Comparison of ENCODE assay signal across 2 cellular contexts in genomic region chr3:187293977-187294376, GRCh38.
TF ChIP-seq lines count a peak whose summit lies in the region.

No MANE protein-coding gene starts in this region.

TF ChIP-seq in GM23338, 12 proteins besides CTCF, POLR2A, EP300 and RAD21 (continued from another document):
- TF ChIP-seq, protein P1, sequence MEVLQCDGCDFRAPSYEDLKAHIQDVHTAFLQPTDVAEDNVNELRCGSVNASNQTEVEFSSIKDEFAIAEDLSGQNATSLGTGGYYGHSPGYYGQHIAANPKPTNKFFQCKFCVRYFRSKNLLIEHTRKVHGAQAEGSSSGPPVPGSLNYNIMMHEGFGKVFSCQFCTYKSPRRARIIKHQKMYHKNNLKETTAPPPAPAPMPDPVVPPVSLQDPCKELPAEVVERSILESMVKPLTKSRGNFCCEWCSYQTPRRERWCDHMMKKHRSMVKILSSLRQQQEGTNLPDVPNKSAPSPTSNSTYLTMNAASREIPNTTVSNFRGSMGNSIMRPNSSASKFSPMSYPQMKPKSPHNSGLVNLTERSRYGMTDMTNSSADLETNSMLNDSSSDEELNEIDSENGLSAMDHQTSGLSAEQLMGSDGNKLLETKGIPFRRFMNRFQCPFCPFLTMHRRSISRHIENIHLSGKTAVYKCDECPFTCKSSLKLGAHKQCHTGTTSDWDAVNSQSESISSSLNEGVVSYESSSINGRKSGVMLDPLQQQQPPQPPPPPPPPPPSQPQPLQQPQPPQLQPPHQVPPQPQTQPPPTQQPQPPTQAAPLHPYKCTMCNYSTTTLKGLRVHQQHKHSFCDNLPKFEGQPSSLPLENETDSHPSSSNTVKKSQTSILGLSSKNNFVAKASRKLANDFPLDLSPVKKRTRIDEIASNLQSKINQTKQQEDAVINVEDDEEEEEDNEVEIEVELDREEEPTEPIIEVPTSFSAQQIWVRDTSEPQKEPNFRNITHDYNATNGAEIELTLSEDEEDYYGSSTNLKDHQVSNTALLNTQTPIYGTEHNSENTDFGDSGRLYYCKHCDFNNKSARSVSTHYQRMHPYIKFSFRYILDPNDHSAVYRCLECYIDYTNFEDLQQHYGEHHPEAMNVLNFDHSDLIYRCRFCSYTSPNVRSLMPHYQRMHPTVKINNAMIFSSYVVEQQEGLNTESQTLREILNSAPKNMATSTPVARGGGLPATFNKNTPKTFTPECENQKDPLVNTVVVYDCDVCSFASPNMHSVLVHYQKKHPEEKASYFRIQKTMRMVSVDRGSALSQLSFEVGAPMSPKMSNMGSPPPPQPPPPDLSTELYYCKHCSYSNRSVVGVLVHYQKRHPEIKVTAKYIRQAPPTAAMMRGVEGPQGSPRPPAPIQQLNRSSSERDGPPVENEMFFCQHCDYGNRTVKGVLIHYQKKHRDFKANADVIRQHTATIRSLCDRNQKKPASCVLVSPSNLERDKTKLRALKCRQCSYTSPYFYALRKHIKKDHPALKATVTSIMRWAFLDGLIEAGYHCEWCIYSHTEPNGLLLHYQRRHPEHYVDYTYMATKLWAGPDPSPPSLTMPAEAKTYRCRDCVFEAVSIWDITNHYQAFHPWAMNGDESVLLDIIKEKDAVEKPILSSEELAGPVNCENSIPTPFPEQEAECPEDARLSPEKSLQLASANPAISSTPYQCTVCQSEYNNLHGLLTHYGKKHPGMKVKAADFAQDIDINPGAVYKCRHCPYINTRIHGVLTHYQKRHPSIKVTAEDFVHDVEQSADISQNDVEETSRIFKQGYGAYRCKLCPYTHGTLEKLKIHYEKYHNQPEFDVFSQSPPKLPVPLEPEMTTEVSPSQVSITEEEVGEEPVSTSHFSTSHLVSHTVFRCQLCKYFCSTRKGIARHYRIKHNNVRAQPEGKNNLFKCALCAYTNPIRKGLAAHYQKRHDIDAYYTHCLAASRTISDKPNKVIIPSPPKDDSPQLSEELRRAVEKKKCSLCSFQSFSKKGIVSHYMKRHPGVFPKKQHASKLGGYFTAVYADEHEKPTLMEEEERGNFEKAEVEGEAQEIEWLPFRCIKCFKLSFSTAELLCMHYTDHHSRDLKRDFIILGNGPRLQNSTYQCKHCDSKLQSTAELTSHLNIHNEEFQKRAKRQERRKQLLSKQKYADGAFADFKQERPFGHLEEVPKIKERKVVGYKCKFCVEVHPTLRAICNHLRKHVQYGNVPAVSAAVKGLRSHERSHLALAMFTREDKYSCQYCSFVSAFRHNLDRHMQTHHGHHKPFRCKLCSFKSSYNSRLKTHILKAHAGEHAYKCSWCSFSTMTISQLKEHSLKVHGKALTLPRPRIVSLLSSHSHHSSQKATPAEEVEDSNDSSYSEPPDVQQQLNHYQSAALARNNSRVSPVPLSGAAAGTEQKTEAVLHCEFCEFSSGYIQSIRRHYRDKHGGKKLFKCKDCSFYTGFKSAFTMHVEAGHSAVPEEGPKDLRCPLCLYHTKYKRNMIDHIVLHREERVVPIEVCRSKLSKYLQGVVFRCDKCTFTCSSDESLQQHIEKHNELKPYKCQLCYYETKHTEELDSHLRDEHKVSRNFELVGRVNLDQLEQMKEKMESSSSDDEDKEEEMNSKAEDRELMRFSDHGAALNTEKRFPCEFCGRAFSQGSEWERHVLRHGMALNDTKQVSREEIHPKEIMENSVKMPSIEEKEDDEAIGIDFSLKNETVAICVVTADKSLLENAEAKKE (CRISPR knock-in tag; IDR thresholded peaks at IDR 0.05): no peak
- no peak for TF ChIP-seq EZH2phosphoT487 (IDR thresholded peaks at IDR 0.05; ENCODE audit: unreplicated experiment)
- no peak for TF ChIP-seq ETS1 (IDR thresholded peaks at IDR 0.05)
- no peak for TF ChIP-seq EZH2 (IDR thresholded peaks at IDR 0.05; ENCODE audit: low read depth, unreplicated experiment)
- TF ChIP-seq POLR2AphosphoS5 (IDR thresholded peaks at IDR 0.05; ENCODE audit: low read depth): no peak
- no peak for TF ChIP-seq STAT1 (IDR thresholded peaks at IDR 0.05; ENCODE audit: unreplicated experiment)
- no peak for TF ChIP-seq ZNF331 (CRISPR knock-in tag; IDR thresholded peaks at IDR 0.05; ENCODE audit: low read depth)
- no peak for TF ChIP-seq CREB1 (CRISPR knock-in tag; IDR thresholded peaks at IDR 0.05; ENCODE audit: low read depth)
- TF ChIP-seq ZNF114 (CRISPR knock-in tag; IDR thresholded peaks at IDR 0.05): no peak
- no peak for TF ChIP-seq JUNB (IDR thresholded peaks at IDR 0.05; ENCODE audit: unreplicated experiment)
- TF ChIP-seq, protein P2, sequence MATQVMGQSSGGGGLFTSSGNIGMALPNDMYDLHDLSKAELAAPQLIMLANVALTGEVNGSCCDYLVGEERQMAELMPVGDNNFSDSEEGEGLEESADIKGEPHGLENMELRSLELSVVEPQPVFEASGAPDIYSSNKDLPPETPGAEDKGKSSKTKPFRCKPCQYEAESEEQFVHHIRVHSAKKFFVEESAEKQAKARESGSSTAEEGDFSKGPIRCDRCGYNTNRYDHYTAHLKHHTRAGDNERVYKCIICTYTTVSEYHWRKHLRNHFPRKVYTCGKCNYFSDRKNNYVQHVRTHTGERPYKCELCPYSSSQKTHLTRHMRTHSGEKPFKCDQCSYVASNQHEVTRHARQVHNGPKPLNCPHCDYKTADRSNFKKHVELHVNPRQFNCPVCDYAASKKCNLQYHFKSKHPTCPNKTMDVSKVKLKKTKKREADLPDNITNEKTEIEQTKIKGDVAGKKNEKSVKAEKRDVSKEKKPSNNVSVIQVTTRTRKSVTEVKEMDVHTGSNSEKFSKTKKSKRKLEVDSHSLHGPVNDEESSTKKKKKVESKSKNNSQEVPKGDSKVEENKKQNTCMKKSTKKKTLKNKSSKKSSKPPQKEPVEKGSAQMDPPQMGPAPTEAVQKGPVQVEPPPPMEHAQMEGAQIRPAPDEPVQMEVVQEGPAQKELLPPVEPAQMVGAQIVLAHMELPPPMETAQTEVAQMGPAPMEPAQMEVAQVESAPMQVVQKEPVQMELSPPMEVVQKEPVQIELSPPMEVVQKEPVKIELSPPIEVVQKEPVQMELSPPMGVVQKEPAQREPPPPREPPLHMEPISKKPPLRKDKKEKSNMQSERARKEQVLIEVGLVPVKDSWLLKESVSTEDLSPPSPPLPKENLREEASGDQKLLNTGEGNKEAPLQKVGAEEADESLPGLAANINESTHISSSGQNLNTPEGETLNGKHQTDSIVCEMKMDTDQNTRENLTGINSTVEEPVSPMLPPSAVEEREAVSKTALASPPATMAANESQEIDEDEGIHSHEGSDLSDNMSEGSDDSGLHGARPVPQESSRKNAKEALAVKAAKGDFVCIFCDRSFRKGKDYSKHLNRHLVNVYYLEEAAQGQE (IDR thresholded peaks at IDR 0.05; ENCODE audit: unreplicated experiment): no peak
TF ChIP-seq in GM23338: peak in this region for 0.

TF ChIP-seq in endothelial cell of umbilical vein, 7 proteins besides CTCF, POLR2A, EP300 and RAD21 (continued from another document):
- TF ChIP-seq MAX (IDR thresholded peaks at IDR 0.05; ENCODE audit: insufficient read depth, insufficient read length): no peak
- TF ChIP-seq EZH2 (IDR thresholded peaks at IDR 0.05; ENCODE audit: borderline replicate concordance, low read depth, low read length, severe bottlenecking): no peak
- TF ChIP-seq JUN (IDR thresholded peaks at IDR 0.05; ENCODE audit: borderline replicate concordance, insufficient read depth, insufficient read length, low read depth): no peak
- TF ChIP-seq POLR2AphosphoS5 (IDR thresholded peaks at IDR 0.05; ENCODE audit: insufficient read depth, low read depth, low read length): no peak
